Comparison of ENCODE assay signal across 8 cellular contexts in the genomic region with DNA sequence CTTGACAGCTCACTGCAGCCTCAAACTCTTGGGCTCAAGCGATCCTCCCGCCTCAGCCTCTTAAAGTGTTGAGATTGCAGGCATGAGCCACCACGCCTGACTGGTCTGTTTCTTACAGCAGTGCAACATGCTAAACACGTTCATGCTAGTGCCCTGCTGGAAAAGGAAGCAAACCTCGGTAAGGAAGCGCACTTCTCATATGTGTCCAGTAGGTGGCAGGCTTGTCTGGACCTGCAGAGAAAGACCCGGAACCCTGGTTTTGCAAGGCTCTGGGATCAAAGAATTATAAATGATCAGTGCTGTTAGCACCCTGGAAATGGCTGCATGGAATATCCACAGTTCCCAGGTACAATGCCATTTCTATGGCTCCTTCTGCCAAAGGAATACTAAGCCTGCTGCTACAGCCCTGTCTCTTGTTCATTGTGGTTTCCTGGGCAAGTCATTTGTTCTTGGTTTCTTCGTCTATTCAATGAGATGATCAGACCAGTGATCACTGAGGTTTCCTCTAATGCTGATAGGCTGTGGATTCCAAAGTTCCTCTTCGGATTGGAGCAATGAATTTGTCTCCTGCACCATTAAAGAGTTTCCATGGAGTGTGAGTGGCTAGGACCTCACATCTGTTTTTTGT.
DNase-seq lines count a peak whose midpoint lies in the region; ATAC-seq and TF ChIP-seq lines count a peak whose summit lies in the region.

No MANE protein-coding gene starts in this region.

- no peak overlapping the region for H3K27ac ChIP-seq in WERI-Rb-1

- TF ChIP-seq CTCF in WERI-Rb-1 (IDR thresholded peaks at IDR 0.05; ENCODE audit: low read depth, low read length): peak; percentile 87

- H3K27me3 Mint-ChIP-seq in central memory CD8-positive, alpha-beta T cell: no peaks in the 10 kb centered on the region

- no peak overlapping the region for H3K27ac Mint-ChIP-seq in central memory CD8-positive, alpha-beta T cell (ENCODE audit: low read depth)

- H3K4me1 Mint-ChIP-seq in central memory CD8-positive, alpha-beta T cell: peaks cover 42% of the 10 kb centered on the region

- no peaks in the 10 kb centered on the region for H3K36me3 ChIP-seq in WERI-Rb-1

- DNase-seq in DMS 273 (lab: John Stamatoyannopoulos, UW; ENCODE audit: unreplicated experiment): peak; percentile 87
- peak; percentile 49 for DNase-seq in NCI-H345 treated with DMSO at 0.1 percent for 48 hours (lab: John Stamatoyannopoulos, UW; ENCODE audit: unreplicated experiment)
- DNase-seq in WERI-Rb-1: peak; percentile 70
- peak; percentile 52 to 65 for DNase-seq in central memory CD8-positive, alpha-beta T cell (ENCODE audit: low spot score in 2 of 2)
- peak; percentile 76 for DNase-seq in kidney tubule cell (ENCODE audit: low spot score)
- peak in 2 of 3 experiments; percentile 46 to 60 for DNase-seq in stimulated activated CD4-positive, alpha-beta T cell treated with anti-CD3 and anti-CD28 coated beads, TNF-alpha, amount 100 ng/mL, for 24 hours (ENCODE audit: low read depth in 3 of 3)

- H3K4me3 Mint-ChIP-seq in central memory CD8-positive, alpha-beta T cell: peak overlapping the region; percentile 39

- H3K9me3 ChIP-seq in WERI-Rb-1 (ENCODE audit: severe bottlenecking): no peaks in the 10 kb centered on the region

- H3K36me3 Mint-ChIP-seq in central memory CD8-positive, alpha-beta T cell (ENCODE audit: insufficient read depth): no peaks in the 10 kb centered on the region

- H3K27me3 ChIP-seq in WERI-Rb-1 (ENCODE audit: insufficient read depth, low read depth, severe bottlenecking): no peaks in the 10 kb centered on the region

- ATAC-seq in HG02885 (IDR thresholded peaks at IDR 0.05; ENCODE audit: poor library complexity, unreplicated experiment): peak; percentile 70
- ATAC-seq in central memory CD8-positive, alpha-beta T cell (replicated peaks; ENCODE audit: extremely low read depth, poor library complexity, severe bottlenecking): peak; percentile 84
- ATAC-seq in HG03045 (IDR thresholded peaks at IDR 0.05; ENCODE audit: unreplicated experiment): no peak

- H3K9me3 Mint-ChIP-seq in central memory CD8-positive, alpha-beta T cell: no peaks in the 10 kb centered on the region

- no peak overlapping the region for H3K4me3 ChIP-seq in WERI-Rb-1 (ENCODE audit: low read depth, low read length)
